ENCODE assay signal across 10 cellular contexts in genomic region chr10:23826399-23826798, GRCh38.
A peak's percentile ranks its signal among the peaks of the same experiment; 100 is the strongest.
DNase-seq lines count a peak whose midpoint lies in the region; ATAC-seq and TF ChIP-seq lines count a peak whose summit lies in the region.
"Had no signal": no experiment of that assay in that cellular context is flagged by ENCODE, and none has a peak within 500 bp of the region (broad histone marks: within the 10 kb centered on the region; RNA-seq: fewer than 3 reads in every experiment).

No MANE protein-coding gene starts in this region.

- H3K79me2 ChIP-seq in PC-3 (ENCODE audit: low read length) = no peaks in the 10 kb centered on the region

- H3K27me3 ChIP-seq in cardiac muscle cell (no peaks in the 10 kb centered on the region), left ventricle myocardium inferior (ENCODE audit: low read depth) (peaks cover 19% of the 10 kb centered on the region), PC-3 (ENCODE audit: low read length) (no peaks in the 10 kb centered on the region), thyroid gland (no peaks in the 10 kb centered on the region)

- H3K27ac ChIP-seq in cardiac muscle cell (no peak overlapping the region), left ventricle myocardium inferior (replicated peaks) (no peak overlapping the region), PC-3 (ENCODE audit: low read length) (no peak overlapping the region), thyroid gland (no peak overlapping the region)
- H3K27ac ChIP-seq: PC-9 had no signal

- H3K9me3 ChIP-seq in cardiac muscle cell (ENCODE audit: low read depth) = no peaks in the 10 kb centered on the region
- no peaks in the 10 kb centered on the region for H3K9me3 ChIP-seq in left ventricle myocardium inferior (replicated peaks)
- H3K9me3 ChIP-seq in PC-3 (ENCODE audit: low read length) = no peaks in the 10 kb centered on the region
- H3K9me3 ChIP-seq in thyroid gland = no peaks in the 10 kb centered on the region

- H3K36me3 ChIP-seq in cardiac muscle cell = no peaks in the 10 kb centered on the region
- no peaks in the 10 kb centered on the region for H3K36me3 ChIP-seq in left ventricle myocardium inferior
- H3K36me3 ChIP-seq in PC-3 (ENCODE audit: low read depth, low read length) = no peaks in the 10 kb centered on the region
- H3K36me3 ChIP-seq in thyroid gland = no peaks in the 10 kb centered on the region

- H3K4me3 ChIP-seq in cardiac muscle cell (no peak overlapping the region), left ventricle myocardium inferior (no peak overlapping the region), PC-3 (ENCODE audit: low read length) (no peak overlapping the region), fibroblast of the aortic adventitia (ENCODE audit: low read depth, low read length) (no peak overlapping the region), thyroid gland (replicated peaks in 1 of 3) (no peak overlapping the region)
- H3K4me3 ChIP-seq: PC-9 had no signal

- no peak overlapping the region for H3K4me2 ChIP-seq in PC-3 (ENCODE audit: low read length)
- H3K4me2 ChIP-seq: PC-9 had no signal

- no peaks in the 10 kb centered on the region for H3K9me2 ChIP-seq in PC-3 (replicated peaks; ENCODE audit: low read length)

- POLR2A ChIA-PET in PC-3 (lab: Charles Lee; ENCODE audit: unreplicated experiment) = no interaction called here

- no peaks in the 10 kb centered on the region for H3K4me1 ChIP-seq in cardiac muscle cell (ENCODE audit: low read depth)
- no peaks in the 10 kb centered on the region for H3K4me1 ChIP-seq in left ventricle myocardium inferior
- H3K4me1 ChIP-seq in PC-3 (ENCODE audit: insufficient read depth, low read length) = no peaks in the 10 kb centered on the region
- no peaks in the 10 kb centered on the region for H3K4me1 ChIP-seq in thyroid gland

- intact Hi-C loops in left ventricle myocardium inferior (cut with micrococcal nuclease) = no loop called here
- intact Hi-C loops in PC-3 (cut with micrococcal nuclease) = no loop called here
- intact Hi-C loops in thyroid gland (cut with DNase I) = no loop called here

- no peak overlapping the region for H3K9ac ChIP-seq in PC-3 (ENCODE audit: low read length)

- DNase-seq in cardiac muscle cell (ENCODE audit: low read depth in 1 of 2, low spot score in 1 of 2) (peak; percentile 7 to 80), left ventricle myocardium inferior (no peak), PC-3 (peak; percentile 21), fibroblast of the aortic adventitia (ENCODE audit: low read depth) (peak; percentile 2), thyroid gland (peak; percentile 19 to 40), NCI-H1092 treated with DMSO at 0.1 percent for 48 hours (lab: John Stamatoyannopoulos, UW) (no peak), NCI-H1417 treated with DMSO at 0.1 percent for 48 hours (lab: John Stamatoyannopoulos, UW) (no peak), pons (ENCODE audit: low spot score) (no peak)
- DNase-seq: IMR-90 had no signal

- WGBS in thyroid gland, 2 donors = 22 to 23% methylated on average over 9 of the region's 9 CpGs

- no peaks in the 10 kb centered on the region for H4K20me1 ChIP-seq in PC-3 (ENCODE audit: low read length)

- no peaks in the 10 kb centered on the region for H3F3A ChIP-seq in PC-3 (ENCODE audit: low read length, unreplicated experiment)

- no peak for TF ChIP-seq POLR2A in thyroid gland (IDR thresholded peaks at IDR 0.05)

- ATAC-seq in PC-3 = no peak

- CTCF ChIA-PET in PC-3 (lab: Charles Lee) = no interaction called here

- TF ChIP-seq CTCF in cardiac muscle cell (IDR thresholded peaks at IDR 0.05; ENCODE audit: low read depth, low read length) (no peak), left ventricle myocardium inferior (IDR thresholded peaks at IDR 0.05; ENCODE audit: borderline replicate concordance) (no peak), PC-3 (conservative IDR thresholded peaks at IDR 0.05; ENCODE audit: low read depth, low read length) (no peak), fibroblast of the aortic adventitia (IDR thresholded peaks at IDR 0.05; ENCODE audit: insufficient read depth, low read length) (no peak), thyroid gland (IDR thresholded peaks at IDR 0.05) (no peak)

- no peak overlapping the region for H2AFZ ChIP-seq in PC-3 (ENCODE audit: low read length)
- H2AFZ ChIP-seq: PC-9 had no signal

- BruUV-seq in PC-3 (replicated peaks; lab: Mats Ljungman, UMichigan) = no TSS peak

Comparison
In these comparisons a context has a peak if more than half of its experiments do, and no peak if none do; other contexts are left out.
1. DNase-seq: peak in cardiac muscle cell (2 of 2), PC-3 (single experiment), fibroblast of the aortic adventitia (single experiment) and thyroid gland (2 of 2); none in left ventricle myocardium inferior (single experiment), NCI-H1092 treated with DMSO at 0.1 percent for 48 hours (single experiment), NCI-H1417 treated with DMSO at 0.1 percent for 48 hours (single experiment) and pons (single experiment).